28 cellular contexts compared by ENCODE assay signal in genomic region chrX:25701876-25702275, GRCh38.
"Had no signal": no experiment of that assay in that cellular context is flagged by ENCODE, and none has a peak within 500 bp of the region (broad histone marks: within the 10 kb centered on the region; RNA-seq: fewer than 3 reads in every experiment).

No MANE protein-coding gene starts in this region.

- H3K27ac ChIP-seq: colonic mucosa, coronary artery, dorsolateral prefrontal cortex, epithelial cell of prostate, esophagus muscularis mucosa, esophagus squamous epithelium, foreskin keratinocyte, gastrocnemius medialis, gastroesophageal sphincter, heart left ventricle, heart right ventricle, hepatocyte had no signal

- H3K4me1 ChIP-seq: colonic mucosa, esophagus muscularis mucosa, esophagus squamous epithelium, foreskin keratinocyte, gastrocnemius medialis, gastroesophageal sphincter, heart left ventricle, heart right ventricle had no signal

- H3K4me3 ChIP-seq: colonic mucosa, coronary artery, dorsolateral prefrontal cortex, esophagus muscularis mucosa, esophagus squamous epithelium, gastrocnemius medialis, gastroesophageal sphincter, heart left ventricle, heart right ventricle, hepatocyte had no signal

- ATAC-seq: effector memory CD8-positive, alpha-beta T cell; esophagus mucosa; foreskin keratinocyte; gastrocnemius medialis; gastroesophageal sphincter; heart left ventricle; heart right ventricle had no signal

- H2AFZ ChIP-seq: hepatocyte had no signal

- DNase-seq: colonic mucosa; cortex of kidney; dermis blood vessel endothelial cell; dorsolateral prefrontal cortex; effector CD4-positive, alpha-beta T cell; effector CD8-positive, alpha-beta T cell; effector memory CD8-positive, alpha-beta T cell; endodermal cell; erythroblast; esophagus squamous epithelium; foreskin fibroblast; foreskin keratinocyte; foreskin melanocyte; gastrocnemius medialis; glutamatergic neuron; head of caudate nucleus; heart left ventricle; heart right ventricle had no signal

- H3K27me3 ChIP-seq: colonic mucosa, esophagus squamous epithelium, foreskin keratinocyte, gastrocnemius medialis, gastroesophageal sphincter, heart left ventricle, heart right ventricle, hepatocyte had no signal

- FAIRE-seq: colon, endometrium, endothelial cell of umbilical vein, frontal cortex had no signal

- H3K36me3 ChIP-seq: colonic mucosa, esophagus muscularis mucosa, esophagus squamous epithelium, gastrocnemius medialis, gastroesophageal sphincter, heart left ventricle, heart right ventricle had no signal

- H3K79me2 ChIP-seq: hepatocyte had no signal

- H3K4me2 ChIP-seq: hepatocyte had no signal

- H3K9me3 ChIP-seq: colonic mucosa, esophagus muscularis mucosa, esophagus squamous epithelium, gastrocnemius medialis, gastroesophageal sphincter, heart left ventricle had no signal
